Comparison of ENCODE assay signal across 8 cellular contexts in the genomic region with DNA sequence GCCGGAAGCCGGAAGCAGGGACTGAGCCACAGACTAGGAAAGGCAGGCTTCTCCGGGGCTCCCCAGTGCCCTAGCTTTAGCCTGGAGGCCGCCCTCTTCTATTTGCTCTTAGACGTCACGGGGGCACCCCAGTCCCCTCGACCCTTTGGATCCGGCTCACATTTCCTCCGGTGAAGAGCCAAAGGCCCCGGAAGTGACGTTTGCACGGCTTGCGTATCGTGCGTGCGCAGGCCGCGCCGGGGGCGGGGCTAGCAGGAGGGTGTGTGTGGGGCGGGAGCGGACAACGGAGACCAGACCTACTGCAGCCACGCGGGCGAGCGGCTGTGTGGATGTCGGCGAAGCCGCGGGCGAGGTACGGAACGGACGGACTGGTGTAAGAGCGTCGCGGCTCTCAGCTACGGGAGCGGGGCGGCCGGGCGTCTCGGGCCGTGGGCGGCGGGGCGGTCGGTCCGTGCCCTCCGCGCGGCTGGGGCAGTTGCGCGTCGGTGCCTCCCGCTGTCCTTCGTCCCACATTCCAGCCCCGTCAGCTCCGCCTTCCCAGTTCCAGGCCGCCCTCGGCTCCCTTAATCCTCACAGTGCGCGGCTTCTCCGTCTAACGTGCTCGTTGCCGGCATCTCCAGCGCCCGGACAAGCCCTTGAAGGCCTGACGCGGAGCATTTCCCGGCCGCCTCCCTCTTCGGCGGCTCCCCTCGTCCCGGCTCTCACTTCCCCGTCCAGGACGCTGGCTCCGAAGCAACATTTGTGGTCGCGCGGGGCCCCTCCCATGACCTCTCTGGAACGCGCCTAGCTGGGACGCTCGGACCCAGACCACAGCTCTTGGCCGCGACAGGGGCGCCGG. TPM values are rescaled to one million over a fixed set of nuclear protein-coding genes. Genes with fewer than 3 reads are reported as not detected.
A peak's percentile ranks its signal among the peaks of the same experiment; 100 is the strongest.
DNase-seq lines count a peak whose midpoint lies in the region; ATAC-seq, FAIRE-seq and TF ChIP-seq lines count a peak whose summit lies in the region.

No MANE protein-coding gene starts in this region.

- peak overlapping the region; percentile 72; the same call in 1 of the 2 replicates for H2BK15ac ChIP-seq in H1 (ENCODE audit: low read length)
- no peak overlapping the region for H2BK15ac ChIP-seq in mesendoderm (replicated peaks; ENCODE audit: low read depth)

- no peaks in the 10 kb centered on the region for H3K9me3 ChIP-seq in H1 (ENCODE audit: insufficient read depth in 2 of 2, low read depth in 1 of 2, low read length in 1 of 2)

- peaks cover 7% of the 10 kb centered on the region for H3K36me3 Mint-ChIP-seq in activated CD8-positive, alpha-beta memory T cell treated with anti-CD3 and anti-CD28 coated beads, Interleukin-2, amount 10 ng/mL, durations not matched to agents 7 days and 5 days

- H3K23me2 ChIP-seq in H1 (ENCODE audit: low read depth, low read length), result no peaks in the 10 kb centered on the region; the same call in 1 of the 2 replicates

- TF ChIP-seq RAD21 in H1 (IDR thresholded peaks at IDR 0.05 in 1 of 2, conservative IDR thresholded peaks at IDR 0.05 in 1 of 2; ENCODE audit: low read depth in 2 of 2, low read length in 2 of 2), result peak in 1 of 2 experiments; percentile 8; a peak in 1 of 4 replicates

- TF ChIP-seq POLR2A in H1 (IDR thresholded peaks at IDR 0.05; ENCODE audit: control extremely low read depth in 1 of 2, low read depth in 2 of 2, low read length in 2 of 2), result peak; percentile 96 to 99

- H4K5ac ChIP-seq in H1 (ENCODE audit: insufficient read length, low read depth, low read length), result peak overlapping the region; percentile 69
- no peak overlapping the region for H4K5ac ChIP-seq in mesendoderm (ENCODE audit: low read length)

- H3K23ac ChIP-seq in H1 (ENCODE audit: insufficient read length), result no peak overlapping the region
- H3K23ac ChIP-seq in mesendoderm (ENCODE audit: low read length), result no peak overlapping the region

- H4K91ac ChIP-seq in H1 (replicated peaks; ENCODE audit: insufficient read length, low read length), result peak overlapping the region; percentile 74

- H3K56ac ChIP-seq in H1 (replicated peaks; ENCODE audit: insufficient read length, low read depth, low read length) (no peak overlapping the region), mesendoderm (ENCODE audit: low read length) (peak overlapping the region; percentile 95)

- H3K4me3 Mint-ChIP-seq in activated CD8-positive, alpha-beta memory T cell treated with anti-CD3 and anti-CD28 coated beads, Interleukin-2, amount 10 ng/mL, durations not matched to agents 7 days and 5 days, result peak overlapping the region; percentile 97

- H3K79me2 ChIP-seq in H1 (ENCODE audit: control insufficient read depth in 1 of 2, insufficient read depth in 2 of 2, low read length in 2 of 2) (peaks cover 7 to 34% of the 10 kb centered on the region in 2 experiments), mesendoderm (ENCODE audit: control insufficient read depth, insufficient read depth, low read length) (peaks cover 13% of the 10 kb centered on the region)

- peak overlapping the region; percentile 96; the same call in 1 of the 2 replicates for H2AFZ ChIP-seq in H1 (ENCODE audit: low read length)

- no peak overlapping the region for H2BK20ac ChIP-seq in H1 (ENCODE audit: low read length)

- H2BK5ac ChIP-seq in H1 (ENCODE audit: low read depth, low read length) (peak overlapping the region; percentile 79), mesendoderm (ENCODE audit: low read length) (no peak overlapping the region)

- peak overlapping the region; percentile 97 for H4K8ac ChIP-seq in H1 (ENCODE audit: extremely low read depth, insufficient read depth, low read length)
- H4K8ac ChIP-seq in mesendoderm (ENCODE audit: low read depth, low read length), result no peak overlapping the region

- no peak overlapping the region for H2AK5ac ChIP-seq in H1 (ENCODE audit: low read depth, low read length)
- H2AK5ac ChIP-seq in mesendoderm (ENCODE audit: low read length), result no peak overlapping the region

- no peaks in the 10 kb centered on the region; a peak in 1 of 8 replicates for H3K36me3 ChIP-seq in H1 (ENCODE audit: control insufficient read depth in 2 of 4, insufficient read depth in 4 of 4, low read length in 3 of 4)
- no peaks in the 10 kb centered on the region for H3K36me3 ChIP-seq in mesendoderm (ENCODE audit: control insufficient read depth, insufficient read depth, low read length)

- peak; percentile 87 for ATAC-seq in GM21367 (IDR thresholded peaks at IDR 0.05; ENCODE audit: unreplicated experiment)
- peak; percentile 94 for ATAC-seq in activated CD8-positive, alpha-beta memory T cell treated with anti-CD3 and anti-CD28 coated beads, Interleukin-2, amount 10 ng/mL, durations not matched to agents 7 days and 5 days

- H3K4me1 Mint-ChIP-seq in activated CD8-positive, alpha-beta memory T cell treated with anti-CD3 and anti-CD28 coated beads, Interleukin-2, amount 10 ng/mL, durations not matched to agents 7 days and 5 days, result peaks cover 31% of the 10 kb centered on the region

- H3K27ac ChIP-seq in H1 (ENCODE audit: low read depth, low read length) (peak overlapping the region; percentile 84), mesendoderm (ENCODE audit: low read depth, low read length) (peak overlapping the region; percentile 97)

- peak overlapping the region; percentile 97 for H3K27ac Mint-ChIP-seq in activated CD8-positive, alpha-beta memory T cell treated with anti-CD3 and anti-CD28 coated beads, Interleukin-2, amount 10 ng/mL, durations not matched to agents 7 days and 5 days

- H3K4me2 ChIP-seq in H1 (ENCODE audit: insufficient read depth in 1 of 2, low read depth in 2 of 2, low read length in 2 of 2) (peak overlapping the region; percentile 67 to 68), mesendoderm (ENCODE audit: low read length) (peak overlapping the region; percentile 44)

- H3K79me1 ChIP-seq in H1 (ENCODE audit: low read depth, low read length) (peaks cover 4% of the 10 kb centered on the region; the same call in 1 of the 2 replicates), mesendoderm (ENCODE audit: low read length) (peaks cover 2% of the 10 kb centered on the region)

- 0 out of 2 replicates have a peak overlapping the region, but pooled peaks have one; percentile 5 for H2BK12ac ChIP-seq in H1 (ENCODE audit: low read depth, low read length)

- POLR2A ChIA-PET in H1 (lab: Charles Lee; ENCODE audit: partially characterized antibody), result interaction anchor here (0.5 to 3.4 kb wide), 33 partner anchors 9 to 672 kb away, joined by 3 to 23 read pairs (median 4); a partner anchor contains a TSS

- H2BK120ac ChIP-seq in H1 (replicated peaks; ENCODE audit: low read depth, low read length) (no peak overlapping the region), mesendoderm (ENCODE audit: low read depth, low read length) (no peak overlapping the region)

- H3K4ac ChIP-seq in H1 (replicated peaks; ENCODE audit: insufficient read length, low read depth, low read length) (no peak overlapping the region), mesendoderm (ENCODE audit: low read depth, low read length) (peak overlapping the region; percentile 61)

- H3K4me1 ChIP-seq in H1 (replicated peaks in 1 of 4; ENCODE audit: control insufficient read depth in 3 of 4, insufficient read depth in 4 of 4, low read length in 3 of 4) (peaks cover 0 to 4% (median 2%) of the 10 kb centered on the region in 4 experiments; a peak in 2 of 7 replicates), mesendoderm (ENCODE audit: control insufficient read depth, low read depth, low read length) (no peaks in the 10 kb centered on the region)

- H3K4me3 ChIP-seq in H1 (ENCODE audit: extremely low read depth in 1 of 4, insufficient read depth in 2 of 4, low read depth in 3 of 4, low read length in 4 of 4) (peak overlapping the region; percentile 80 to 88 (median 84)), mesendoderm (ENCODE audit: low read length) (peak overlapping the region; percentile 91)

- FAIRE-seq in H1 (lab: Jason Lieb, UNC), result no peak

- peak overlapping the region; percentile 78 for H3K18ac ChIP-seq in H1 (ENCODE audit: extremely low read depth, low read length)
- H3K18ac ChIP-seq in mesendoderm (ENCODE audit: low read length), result peak overlapping the region; percentile 60

- CTCF ChIA-PET in activated CD8-positive, alpha-beta memory T cell treated with anti-CD3 and anti-CD28 coated beads, Interleukin-2, amount 10 ng/mL, durations not matched to agents 7 days and 5 days (lab: Charles Lee), result interaction anchor here (0.6 to 1.7 kb wide), 5 partner anchors 15 to 624 kb away, joined by 3 to 8 read pairs (median 3); no protein-coding TSS in a partner anchor
- CTCF ChIA-PET in H1 (lab: Charles Lee; ENCODE audit: partially characterized antibody), result interaction anchor here (0.6 to 1.7 kb wide), 5 partner anchors 17 to 308 kb away, joined by 3 to 7 read pairs (median 4); no protein-coding TSS in a partner anchor

- TF ChIP-seq CTCF in H1 (IDR thresholded peaks at IDR 0.05; ENCODE audit: control extremely low read depth in 1 of 3, insufficient read depth in 1 of 3, low read depth in 1 of 3, low read length in 3 of 3), result no peak

- peaks cover 0 to 2% of the 10 kb centered on the region in 2 experiments for H4K20me1 ChIP-seq in H1 (replicated peaks in 1 of 2; ENCODE audit: control insufficient read depth in 1 of 2, insufficient read depth in 2 of 2, low read length in 2 of 2)

- no peaks in the 10 kb centered on the region for H3K9me3 Mint-ChIP-seq in activated CD8-positive, alpha-beta memory T cell treated with anti-CD3 and anti-CD28 coated beads, Interleukin-2, amount 10 ng/mL, durations not matched to agents 7 days and 5 days (ENCODE audit: low read depth)

- no peaks in the 10 kb centered on the region for H3K27me3 Mint-ChIP-seq in activated CD8-positive, alpha-beta memory T cell treated with anti-CD3 and anti-CD28 coated beads, Interleukin-2, amount 10 ng/mL, durations not matched to agents 7 days and 5 days

- H3K27me3 ChIP-seq in H1 (replicated peaks in 1 of 4; ENCODE audit: control insufficient read depth in 3 of 4, extremely low read depth in 1 of 4, insufficient read depth in 3 of 4, low read length in 3 of 4), result no peaks in the 10 kb centered on the region
- no peaks in the 10 kb centered on the region for H3K27me3 ChIP-seq in mesendoderm (ENCODE audit: insufficient read depth, low read length, poor library complexity)

- TF ChIP-seq EP300 in H1 (IDR thresholded peaks at IDR 0.05; ENCODE audit: borderline replicate concordance in 1 of 2, low read depth in 2 of 2, low read length in 2 of 2), result no peak; a peak in 1 of 3 replicates

- DNase-seq in COR-L47 (lab: John Stamatoyannopoulos, UW), result peak; percentile 98
- peak; percentile 96 for DNase-seq in HT1080 (ENCODE audit: low read depth)
- DNase-seq in NOMO-1 (lab: John Stamatoyannopoulos, UW; ENCODE audit: unreplicated experiment in 2 of 2), result peak; percentile 94 to 98
- DNase-seq in activated CD8-positive, alpha-beta memory T cell treated with anti-CD3 and anti-CD28 coated beads, Interleukin-2, amount 10 ng/mL, durations not matched to agents 7 days and 5 days, result peak; percentile 98
- peak; percentile 95 to 99 for DNase-seq in H1 (ENCODE audit: low read depth in 1 of 2, low spot score in 2 of 2)
- DNase-seq in mesendoderm, result peak; percentile 99
- DNase-seq in stimulated activated CD8-positive, alpha-beta memory T cell treated with anti-CD3 and anti-CD28 coated beads, Interleukin-12 subunit alpha, Interleukin-12 subunit beta, amount 100 ng/mL, for 4 hours (ENCODE audit: low read depth), result peak; percentile 95

- WGBS in H1 (ENCODE audit: extremely low coverage in 1 of 2, insufficient coverage in 1 of 2, insufficient read length in 1 of 2, insufficient replicate concordance in 2 of 2, low coverage in 1 of 2, low lambda C conversion rate in 2 of 2, missing lambda C conversion rate in 1 of 2), 2 experiments, result 1% methylated on average over 92 of the region's 92 CpGs; no CpG with 5 or more reads in 1 of the 2 experiments
- no CpG with 5 or more reads among the region's 92 CpGs for WGBS in mesendoderm (ENCODE audit: extremely low coverage, insufficient coverage, low lambda C conversion rate)

- no peak overlapping the region for H3K14ac ChIP-seq in H1 (ENCODE audit: insufficient read length)

- H3K9ac ChIP-seq in H1 (replicated peaks in 1 of 4; ENCODE audit: extremely low read depth in 1 of 4, low read depth in 3 of 4, low read length in 3 of 4) (peak overlapping the region; percentile 70 to 87 (median 84)), mesendoderm (ENCODE audit: low read length) (peak overlapping the region; percentile 89)

RNA-seq across cellular contexts. Expression of a gene that starts 25.8 kb away (rescaled TPM):
- 5.4 and 10.9 TPM in 2 replicates for total RNA-seq in HT1080 (2014; rRNA removed; shearing (Covaris generic))
- polyA plus RNA-seq in HT1080 (2015; cell fraction: cytosol; rRNA removed), result 4.3 and 4.8 TPM in 2 replicates
- polyA plus RNA-seq in HT1080 (2015; cell fraction: nucleus; rRNA removed), result 15.0 and 16.2 TPM in 2 replicates
- 10 to 100 TPM; 27.8 to 41.9 TPM for total RNA-seq in activated CD8-positive, alpha-beta memory T cell treated with anti-CD3 and anti-CD28 coated beads, Interleukin-2, amount 10 ng/mL, durations not matched to agents 7 days and 5 days
- total RNA-seq in H1 (2021; fragmentation: NEBNext Ultra II Directional; extraction: Animal tissue kit (Norgen Biotek cat#: 25700)), result 7.7 and 8.6 TPM in 2 replicates
- 11.9 and 20.9 TPM in 2 replicates for polyA plus RNA-seq in H1 (2011; rRNA removed)
- 15.6 TPM for polyA plus RNA-seq in H1 (2011; cell fraction: cytosol; rRNA removed)
- 27.3 TPM for polyA plus RNA-seq in H1 (2011; cell fraction: nucleus; rRNA removed)
- polyA plus RNA-seq in H1 (2012, experiment 1 of 2), result 5.4 to 7.5 TPM (median 6.9 TPM) in 4 replicates
- 4.1 TPM for polyA plus RNA-seq in H1 (2012, experiment 2 of 2)
- polyA plus RNA-seq in H1 (2013, experiment 1 of 2), result 6.6 TPM
- 6.0 TPM for polyA plus RNA-seq in H1 (2013, experiment 2 of 2)
- polyA minus RNA-seq in H1 (2011; rRNA and poly(A)+ RNA removed), result 12.0 and 16.0 TPM in 2 replicates
- 7.9 TPM for polyA minus RNA-seq in H1 (2011; cell fraction: cytosol; rRNA and poly(A)+ RNA removed)
- polyA minus RNA-seq in H1 (2011; cell fraction: nucleus; rRNA and poly(A)+ RNA removed), result 9.1 TPM
- 3.4 TPM for polyA plus RNA-seq in mesendoderm (2013, experiment 1 of 2)
- polyA plus RNA-seq in mesendoderm (2013, experiment 2 of 2), result 3.2 TPM

Comparison
In these comparisons a context has a peak if more than half of its experiments do, and no peak if none do; other contexts are left out.
1. Peak in every context shown above with its lines: DNase-seq, ATAC-seq, H3K4me3 ChIP-seq and H3K27ac ChIP-seq.